2 cellular contexts compared by ENCODE assay signal in the genomic region with DNA sequence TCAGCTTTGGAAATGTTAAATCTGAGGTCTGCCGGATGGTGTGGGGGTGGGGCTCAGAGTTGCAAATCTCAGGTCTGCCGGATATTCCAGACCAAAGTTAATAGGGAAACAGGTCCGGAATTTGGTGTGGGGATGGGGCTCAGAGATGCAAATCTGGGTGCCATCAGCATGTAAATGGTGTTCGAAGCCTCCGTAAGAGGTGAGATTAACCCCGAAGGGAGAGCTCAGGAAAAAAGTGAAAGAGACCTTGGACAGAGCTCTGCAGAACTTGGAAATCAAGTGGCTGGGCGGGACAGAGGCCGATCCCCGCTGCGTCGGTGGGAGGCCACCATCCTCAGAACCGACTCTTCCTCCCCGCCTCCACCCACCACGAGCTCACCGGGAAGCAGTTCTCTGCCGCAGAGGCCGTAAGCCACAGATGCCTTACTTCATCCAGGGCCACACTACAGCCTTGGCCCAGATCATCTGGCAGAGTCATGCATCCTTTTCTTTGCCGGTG.
A peak's percentile ranks its signal among the peaks of the same experiment; 100 is the strongest.
TF ChIP-seq lines count a peak whose summit lies in the region.

No MANE protein-coding gene starts in this region.

TF ChIP-seq in HCT116, 20 proteins besides CTCF, POLR2A, EP300 and RAD21 (continued from another document):
- TF ChIP-seq, protein P1, sequence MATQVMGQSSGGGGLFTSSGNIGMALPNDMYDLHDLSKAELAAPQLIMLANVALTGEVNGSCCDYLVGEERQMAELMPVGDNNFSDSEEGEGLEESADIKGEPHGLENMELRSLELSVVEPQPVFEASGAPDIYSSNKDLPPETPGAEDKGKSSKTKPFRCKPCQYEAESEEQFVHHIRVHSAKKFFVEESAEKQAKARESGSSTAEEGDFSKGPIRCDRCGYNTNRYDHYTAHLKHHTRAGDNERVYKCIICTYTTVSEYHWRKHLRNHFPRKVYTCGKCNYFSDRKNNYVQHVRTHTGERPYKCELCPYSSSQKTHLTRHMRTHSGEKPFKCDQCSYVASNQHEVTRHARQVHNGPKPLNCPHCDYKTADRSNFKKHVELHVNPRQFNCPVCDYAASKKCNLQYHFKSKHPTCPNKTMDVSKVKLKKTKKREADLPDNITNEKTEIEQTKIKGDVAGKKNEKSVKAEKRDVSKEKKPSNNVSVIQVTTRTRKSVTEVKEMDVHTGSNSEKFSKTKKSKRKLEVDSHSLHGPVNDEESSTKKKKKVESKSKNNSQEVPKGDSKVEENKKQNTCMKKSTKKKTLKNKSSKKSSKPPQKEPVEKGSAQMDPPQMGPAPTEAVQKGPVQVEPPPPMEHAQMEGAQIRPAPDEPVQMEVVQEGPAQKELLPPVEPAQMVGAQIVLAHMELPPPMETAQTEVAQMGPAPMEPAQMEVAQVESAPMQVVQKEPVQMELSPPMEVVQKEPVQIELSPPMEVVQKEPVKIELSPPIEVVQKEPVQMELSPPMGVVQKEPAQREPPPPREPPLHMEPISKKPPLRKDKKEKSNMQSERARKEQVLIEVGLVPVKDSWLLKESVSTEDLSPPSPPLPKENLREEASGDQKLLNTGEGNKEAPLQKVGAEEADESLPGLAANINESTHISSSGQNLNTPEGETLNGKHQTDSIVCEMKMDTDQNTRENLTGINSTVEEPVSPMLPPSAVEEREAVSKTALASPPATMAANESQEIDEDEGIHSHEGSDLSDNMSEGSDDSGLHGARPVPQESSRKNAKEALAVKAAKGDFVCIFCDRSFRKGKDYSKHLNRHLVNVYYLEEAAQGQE (IDR thresholded peaks at IDR 0.05; ENCODE audit: low read depth), result peak; percentile 52

TF ChIP-seq in SK-N-SH treated with all-trans-retinoic acid at 6 μM for 48 hours, 23 proteins besides CTCF, POLR2A, EP300 and RAD21 (continued from another document):
- TF ChIP-seq, protein P2, sequence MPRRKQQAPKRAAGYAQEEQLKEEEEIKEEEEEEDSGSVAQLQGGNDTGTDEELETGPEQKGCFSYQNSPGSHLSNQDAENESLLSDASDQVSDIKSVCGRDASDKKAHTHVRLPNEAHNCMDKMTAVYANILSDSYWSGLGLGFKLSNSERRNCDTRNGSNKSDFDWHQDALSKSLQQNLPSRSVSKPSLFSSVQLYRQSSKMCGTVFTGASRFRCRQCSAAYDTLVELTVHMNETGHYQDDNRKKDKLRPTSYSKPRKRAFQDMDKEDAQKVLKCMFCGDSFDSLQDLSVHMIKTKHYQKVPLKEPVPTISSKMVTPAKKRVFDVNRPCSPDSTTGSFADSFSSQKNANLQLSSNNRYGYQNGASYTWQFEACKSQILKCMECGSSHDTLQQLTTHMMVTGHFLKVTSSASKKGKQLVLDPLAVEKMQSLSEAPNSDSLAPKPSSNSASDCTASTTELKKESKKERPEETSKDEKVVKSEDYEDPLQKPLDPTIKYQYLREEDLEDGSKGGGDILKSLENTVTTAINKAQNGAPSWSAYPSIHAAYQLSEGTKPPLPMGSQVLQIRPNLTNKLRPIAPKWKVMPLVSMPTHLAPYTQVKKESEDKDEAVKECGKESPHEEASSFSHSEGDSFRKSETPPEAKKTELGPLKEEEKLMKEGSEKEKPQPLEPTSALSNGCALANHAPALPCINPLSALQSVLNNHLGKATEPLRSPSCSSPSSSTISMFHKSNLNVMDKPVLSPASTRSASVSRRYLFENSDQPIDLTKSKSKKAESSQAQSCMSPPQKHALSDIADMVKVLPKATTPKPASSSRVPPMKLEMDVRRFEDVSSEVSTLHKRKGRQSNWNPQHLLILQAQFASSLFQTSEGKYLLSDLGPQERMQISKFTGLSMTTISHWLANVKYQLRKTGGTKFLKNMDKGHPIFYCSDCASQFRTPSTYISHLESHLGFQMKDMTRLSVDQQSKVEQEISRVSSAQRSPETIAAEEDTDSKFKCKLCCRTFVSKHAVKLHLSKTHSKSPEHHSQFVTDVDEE (CRISPR knock-in tag; IDR thresholded peaks at IDR 0.05), result no peak
- no peak for TF ChIP-seq SNAI2 (CRISPR knock-in tag; IDR thresholded peaks at IDR 0.05)
TF ChIP-seq in SK-N-SH treated with all-trans-retinoic acid at 6 μM for 48 hours: peak in this region for 0.
